Comparison of ENCODE assay signal across 16 cellular contexts in the genomic region with DNA sequence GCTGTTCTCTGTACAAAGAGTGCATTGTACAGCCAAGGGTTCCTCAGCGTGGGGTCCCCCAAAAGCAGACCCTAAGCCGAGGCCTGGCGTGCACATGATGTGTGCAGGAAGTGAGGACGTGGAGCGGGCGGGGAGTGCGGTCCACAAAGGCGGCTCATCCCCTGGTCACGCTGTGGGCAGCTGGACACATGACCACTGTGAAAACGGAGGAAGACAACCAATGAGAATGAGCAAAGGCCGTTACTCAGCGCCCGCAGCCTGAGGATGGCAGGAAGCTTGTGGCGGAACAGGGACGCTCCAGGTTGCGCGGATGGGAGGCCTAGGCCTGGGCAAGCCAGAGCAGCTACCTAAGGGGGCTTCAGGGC.
A peak's percentile ranks its signal among the peaks of the same experiment; 100 is the strongest.
DNase-seq lines count a peak whose midpoint lies in the region; ATAC-seq and TF ChIP-seq lines count a peak whose summit lies in the region.
"Had no signal": no experiment of that assay in that cellular context is flagged by ENCODE, and none has a peak within 500 bp of the region (broad histone marks: within the 10 kb centered on the region; RNA-seq: fewer than 3 reads in every experiment).

No MANE protein-coding gene starts in this region.

- H3K18ac ChIP-seq in neuronal stem cell (ENCODE audit: low read length), result no peak overlapping the region

- ATAC-seq in stimulated activated naive CD8-positive, alpha-beta T cell treated with anti-CD3 and anti-CD28 coated beads, Interleukin-15, amount 100 ng/mL, for 72 hours, result no peak
- ATAC-seq: CD8-positive, alpha-beta T cell had no signal

- H3K23ac ChIP-seq in neuronal stem cell (ENCODE audit: low read depth, low read length, poor library complexity), result no peak overlapping the region

- TF ChIP-seq CTCF in glutamatergic neuron (IDR thresholded peaks at IDR 0.05; ENCODE audit: partially characterized antibody, unreplicated experiment), result no peak

- H2BK5ac ChIP-seq in neuronal stem cell (ENCODE audit: low read length), result no peak overlapping the region

- H3K9me3 Mint-ChIP-seq in stimulated activated naive CD8-positive, alpha-beta T cell treated with anti-CD3 and anti-CD28 coated beads, Interleukin-15, Interleukin-2, amounts not matched to agents 100 ng/mL and 50 ng/mL, for 24 hours, result no peaks in the 10 kb centered on the region
- no peaks in the 10 kb centered on the region for H3K9me3 Mint-ChIP-seq in stimulated activated naive CD8-positive, alpha-beta T cell treated with anti-CD3 and anti-CD28 coated beads, Interleukin-15, amount 100 ng/mL, for 72 hours
- H3K9me3 Mint-ChIP-seq in glutamatergic neuron (ENCODE audit: unreplicated experiment), result peaks cover 16% of the 10 kb centered on the region
- H3K9me3 Mint-ChIP-seq: CD4-positive, CD25-positive, alpha-beta regulatory T cell; CD8-positive, alpha-beta T cell had no signal

- H2BK15ac ChIP-seq in neuronal stem cell (ENCODE audit: low read length), result no peak overlapping the region

- H2AK5ac ChIP-seq in neuronal stem cell (ENCODE audit: low read depth, low read length), result peak overlapping the region; percentile 68

- peaks cover 0 to 1% of the 10 kb centered on the region in 2 donors for H3K9me3 ChIP-seq in neuronal stem cell (replicated peaks in 1 of 2; ENCODE audit: control insufficient read depth in 2 of 2, insufficient read depth in 1 of 2, low read depth in 1 of 2, low read length in 2 of 2)
- H3K9me3 ChIP-seq: BLaER1, Caco-2 had no signal

- no peak overlapping the region for H4K91ac ChIP-seq in neuronal stem cell (ENCODE audit: low read depth, low read length, poor library complexity)

- no peaks in the 10 kb centered on the region for H3K4me1 Mint-ChIP-seq in stimulated activated naive CD8-positive, alpha-beta T cell treated with anti-CD3 and anti-CD28 coated beads, Interleukin-15, Interleukin-2, amounts not matched to agents 100 ng/mL and 50 ng/mL, for 24 hours (ENCODE audit: low read depth)
- peaks cover 9% of the 10 kb centered on the region for H3K4me1 Mint-ChIP-seq in stimulated activated naive CD8-positive, alpha-beta T cell treated with anti-CD3 and anti-CD28 coated beads, Interleukin-15, amount 100 ng/mL, for 72 hours
- peaks cover 10% of the 10 kb centered on the region for H3K4me1 Mint-ChIP-seq in glutamatergic neuron (ENCODE audit: low read depth, unreplicated experiment)
- H3K4me1 Mint-ChIP-seq: B cell had no signal

- no peak overlapping the region for H3K27ac ChIP-seq in neuronal stem cell (replicated peaks; ENCODE audit: low read length)
- H3K27ac ChIP-seq: BLaER1, C4-2B had no signal

- peak overlapping the region; percentile 52 for H3K27ac Mint-ChIP-seq in stimulated activated naive CD8-positive, alpha-beta T cell treated with anti-CD3 and anti-CD28 coated beads, Interleukin-15, Interleukin-2, amounts not matched to agents 100 ng/mL and 50 ng/mL, for 24 hours
- no peak overlapping the region for H3K27ac Mint-ChIP-seq in stimulated activated naive CD8-positive, alpha-beta T cell treated with anti-CD3 and anti-CD28 coated beads, Interleukin-15, amount 100 ng/mL, for 72 hours
- no peak overlapping the region for H3K27ac Mint-ChIP-seq in glutamatergic neuron (ENCODE audit: unreplicated experiment)
- H3K27ac Mint-ChIP-seq: B cell; CD4-positive, CD25-positive, alpha-beta regulatory T cell; CD8-positive, alpha-beta T cell had no signal

- no peak for DNase-seq in stimulated activated naive CD8-positive, alpha-beta T cell treated with anti-CD3 and anti-CD28 coated beads, Interleukin-15, amount 100 ng/mL, for 72 hours
- peak; percentile 6 for DNase-seq in glutamatergic neuron
- DNase-seq in neuronal stem cell (ENCODE audit: low spot score), result no peak
- DNase-seq in KBM-7, result no peak
- DNase-seq in cerebellar nuclear complex (lab: John Stamatoyannopoulos, UW), result no peak
- DNase-seq: Caco-2; CD4-positive, CD25-positive, alpha-beta regulatory T cell; CD8-positive, alpha-beta T cell; DMS153; DND-41; H7; HCEC 1CT had no signal

- H3K14ac ChIP-seq in neuronal stem cell (ENCODE audit: low read length), result no peak overlapping the region

- no peak overlapping the region for H3K4me2 ChIP-seq in neuronal stem cell (ENCODE audit: insufficient read depth, low read length, poor library complexity, severe bottlenecking)
- H3K4me2 ChIP-seq: BLaER1 had no signal

- H3K4ac ChIP-seq in neuronal stem cell (ENCODE audit: low read length), result no peak overlapping the region

- no peak overlapping the region for H2BK12ac ChIP-seq in neuronal stem cell (ENCODE audit: low read length)

- H3K4me3 Mint-ChIP-seq in stimulated activated naive CD8-positive, alpha-beta T cell treated with anti-CD3 and anti-CD28 coated beads, Interleukin-15, Interleukin-2, amounts not matched to agents 100 ng/mL and 50 ng/mL, for 24 hours, result no peak overlapping the region
- no peak overlapping the region for H3K4me3 Mint-ChIP-seq in stimulated activated naive CD8-positive, alpha-beta T cell treated with anti-CD3 and anti-CD28 coated beads, Interleukin-15, amount 100 ng/mL, for 72 hours
- no peak overlapping the region for H3K4me3 Mint-ChIP-seq in glutamatergic neuron (ENCODE audit: unreplicated experiment)
- H3K4me3 Mint-ChIP-seq: B cell; CD4-positive, CD25-positive, alpha-beta regulatory T cell; CD8-positive, alpha-beta T cell had no signal

- H3K36me3 ChIP-seq in neuronal stem cell (replicated peaks in 1 of 2; ENCODE audit: control insufficient read depth in 2 of 2, insufficient read depth in 2 of 2, low read length in 2 of 2), result no peaks in the 10 kb centered on the region
- H3K36me3 ChIP-seq: BLaER1 had no signal

- H3K4me3 ChIP-seq in neuronal stem cell (ENCODE audit: low read length in 2 of 2), result no peak overlapping the region
- H3K4me3 ChIP-seq: BLaER1 had no signal

- WGBS in neuronal stem cell (ENCODE audit: extremely low coverage in 2 of 2, insufficient read length in 2 of 2, insufficient replicate concordance in 1 of 2), 2 donors, result no CpG with 5 or more reads among the region's 17 CpGs

- no peaks in the 10 kb centered on the region for H3K36me3 Mint-ChIP-seq in stimulated activated naive CD8-positive, alpha-beta T cell treated with anti-CD3 and anti-CD28 coated beads, Interleukin-15, Interleukin-2, amounts not matched to agents 100 ng/mL and 50 ng/mL, for 24 hours (ENCODE audit: low read depth)
- H3K36me3 Mint-ChIP-seq in glutamatergic neuron (ENCODE audit: unreplicated experiment), result no peaks in the 10 kb centered on the region
- H3K36me3 Mint-ChIP-seq: CD4-positive, CD25-positive, alpha-beta regulatory T cell; CD8-positive, alpha-beta T cell had no signal

- H3K4me1 ChIP-seq in neuronal stem cell (ENCODE audit: control insufficient read depth in 2 of 2, insufficient read depth in 1 of 2, low read depth in 1 of 2, low read length in 2 of 2), result peaks cover 4 to 9% of the 10 kb centered on the region in 2 donors
- H3K4me1 ChIP-seq: Caco-2 had no signal

- H2AFZ ChIP-seq in neuronal stem cell (ENCODE audit: low read length), result no peak overlapping the region

- no peak overlapping the region for H4K8ac ChIP-seq in neuronal stem cell (ENCODE audit: low read depth, low read length)

- no peaks in the 10 kb centered on the region for H3K79me1 ChIP-seq in neuronal stem cell (ENCODE audit: low read depth, low read length)

- in situ Hi-C loops in KBM-7 (cut with MboI; ENCODE audit: low pct_unique_long_range_greater_than_20kb, low sequenced_read_pairs), result no loop called here

- no peak overlapping the region for H3K9ac ChIP-seq in neuronal stem cell (ENCODE audit: low read depth, low read length, poor library complexity)
- H3K9ac ChIP-seq: BLaER1 had no signal

- H3K27me3 ChIP-seq in neuronal stem cell (ENCODE audit: control insufficient read depth in 3 of 3, insufficient read depth in 3 of 3, low read depth in 1 of 3, low read length in 3 of 3), result no peaks in the 10 kb centered on the region

- H2BK120ac ChIP-seq in neuronal stem cell (ENCODE audit: low read depth, low read length), result no peak overlapping the region

- peaks cover 20% of the 10 kb centered on the region for H3K27me3 Mint-ChIP-seq in stimulated activated naive CD8-positive, alpha-beta T cell treated with anti-CD3 and anti-CD28 coated beads, Interleukin-15, Interleukin-2, amounts not matched to agents 100 ng/mL and 50 ng/mL, for 24 hours
- no peaks in the 10 kb centered on the region for H3K27me3 Mint-ChIP-seq in stimulated activated naive CD8-positive, alpha-beta T cell treated with anti-CD3 and anti-CD28 coated beads, Interleukin-15, amount 100 ng/mL, for 72 hours
- H3K27me3 Mint-ChIP-seq in glutamatergic neuron (ENCODE audit: unreplicated experiment), result peaks cover 9% of the 10 kb centered on the region
- H3K27me3 Mint-ChIP-seq: CD4-positive, CD25-positive, alpha-beta regulatory T cell had no signal
